ENCODE assay signal across 9 cellular contexts in genomic region chr5:134568761-134569725, GRCh38. TPM values are rescaled to one million over a fixed set of nuclear protein-coding genes. Genes with fewer than 3 reads are reported as not detected.
DNase-seq lines count a peak whose midpoint lies in the region; ATAC-seq and TF ChIP-seq lines count a peak whose summit lies in the region.
"Had no signal": no experiment of that assay in that cellular context is flagged by ENCODE, and none has a peak within 500 bp of the region (broad histone marks: within the 10 kb centered on the region; RNA-seq: fewer than 3 reads in every experiment).

No MANE protein-coding gene starts in this region.

- ATAC-seq in omental fat pad (ENCODE audit: low FRiP score) (peak; percentile 31), HG02759 (IDR thresholded peaks at IDR 0.05; ENCODE audit: unreplicated experiment) (no peak)

- CTCF ChIA-PET in RWPE1 (lab: Yijun Ruan, JAX): interaction anchor here (0.6 to 1.0 kb wide), 3 partner anchors 19 to 279 kb away, joined by 3 to 6 read pairs (median 4); no protein-coding TSS in a partner anchor

- peaks cover 4% of the 10 kb centered on the region for H3K36me3 ChIP-seq in BE2C

- no peaks in the 10 kb centered on the region for H3K27me3 ChIP-seq in BE2C

- TF ChIP-seq CTCF in BE2C (IDR thresholded peaks at IDR 0.05; ENCODE audit: low read depth, low read length) (no peak), RWPE1 (conservative IDR thresholded peaks at IDR 0.05; ENCODE audit: low read depth) (no peak), fibroblast of villous mesenchyme (IDR thresholded peaks at IDR 0.05; ENCODE audit: insufficient read depth, low read depth, low read length) (no peak), omental fat pad (IDR thresholded peaks at IDR 0.05) (no peak)

- POLR2A ChIA-PET in RWPE1 (lab: Yijun Ruan, JAX; ENCODE audit: low non-redundant PET): interaction anchor here (0.7 kb wide), 1 partner anchor 25 kb away, joined by 4 read pairs; no protein-coding TSS in a partner anchor

- H3K4me3 ChIP-seq in BE2C (ENCODE audit: low read depth, low read length) (no peak overlapping the region), fibroblast of villous mesenchyme (ENCODE audit: low read depth, low read length) (no peak overlapping the region)

- no peaks in the 10 kb centered on the region for H3K9me3 ChIP-seq in BE2C

- no peaks in the 10 kb centered on the region for H3K4me1 ChIP-seq in BE2C

- peak; percentile 52 for DNase-seq in BE2C
- no peak for DNase-seq in RWPE1 (ENCODE audit: low spot score)
- peak; percentile 55 for DNase-seq in fibroblast of villous mesenchyme (ENCODE audit: low read depth)
- peak; percentile 44 for DNase-seq in omental fat pad (ENCODE audit: low spot score)
- no peak for DNase-seq in NCI-H1048 (lab: John Stamatoyannopoulos, UW)
- no peak for DNase-seq in stimulated activated CD4-positive, alpha-beta T cell treated with anti-CD3 and anti-CD28 coated beads, Interleukin-4, amount 100 ng/mL, for 24 hours
- no peak for DNase-seq in NCI-H146 treated with DMSO at 0.1 percent for 48 hours (lab: John Stamatoyannopoulos, UW; ENCODE audit: unreplicated experiment)
- DNase-seq: MM.1S had no signal

- H3K27ac ChIP-seq in RWPE1: peak overlapping the region; percentile 59

RNA-seq across cellular contexts. Expression of gene JADE2, which starts 43.6 kb away (rescaled TPM):
- 14.7 TPM for polyA plus RNA-seq in BE2C (2012; ENCODE audit: insufficient read depth, insufficient read length, low read depth)
- 29.3 and 35.4 TPM in 2 replicates for total RNA-seq in fibroblast of villous mesenchyme
- 10 to 100 TPM; 17.8 to 72.7 (median 33.8) TPM for total RNA-seq in omental fat pad

Comparison
In these comparisons a context has a peak if more than half of its experiments do, and no peak if none do; other contexts are left out.
1. DNase-seq: peak in BE2C (single experiment), fibroblast of villous mesenchyme (single experiment) and omental fat pad (single experiment); none in RWPE1 (single experiment), NCI-H1048 (single experiment), stimulated activated CD4-positive, alpha-beta T cell treated with anti-CD3 and anti-CD28 coated beads, Interleukin-4, amount 100 ng/mL, for 24 hours (single experiment) and NCI-H146 treated with DMSO at 0.1 percent for 48 hours (single experiment).